In genomic region chr15:31372635-31373091, GRCh38 we compare ENCODE assay signal across 8 cellular contexts. TPM values are rescaled to one million over a fixed set of nuclear protein-coding genes. Genes with fewer than 3 reads are reported as not detected.
A peak's percentile ranks its signal among the peaks of the same experiment; 100 is the strongest.
DNase-seq lines count a peak whose midpoint lies in the region; ATAC-seq and TF ChIP-seq lines count a peak whose summit lies in the region.

No MANE protein-coding gene starts in this region.

- H3K9me3 ChIP-seq in gastrocnemius medialis = no peaks in the 10 kb centered on the region

- ATAC-seq in GM23338 (peak; percentile 85), left ventricle myocardium superior (peak; percentile 80), gastrocnemius medialis (peak; percentile 68 to 73), GM19452 (IDR thresholded peaks at IDR 0.05; ENCODE audit: unreplicated experiment) (no peak), HG02623 (IDR thresholded peaks at IDR 0.05; ENCODE audit: unreplicated experiment) (no peak)
- no peak for ATAC-seq in activated CD8-positive, alpha-beta T cell treated with anti-CD3 and anti-CD28 coated beads for 36 hours

- H3K4me1 ChIP-seq in GM23338 (ENCODE audit: insufficient read depth) = peaks cover 49% of the 10 kb centered on the region
- H3K4me1 ChIP-seq in gastrocnemius medialis = peaks cover 72 to 75% of the 10 kb centered on the region in 2 donors

- H2AFZ ChIP-seq in GM23338 = no peak overlapping the region

- peaks cover 4% of the 10 kb centered on the region; the same call in 1 of the 2 replicates for H4K20me1 ChIP-seq in GM23338 (replicated peaks; ENCODE audit: insufficient read depth)

- in situ Hi-C loops in gastrocnemius medialis (cut with MboI; ENCODE audit: low sequenced_read_pairs in 4 of 4) = loop anchor here in 2 of 4 donors (25.0 kb wide), 2 partner anchors 385 to 410 kb away; partner anchors contain the start of gene MTMR10 (in 1 of the 2)

- peak overlapping the region; percentile 67 for H3K4me2 ChIP-seq in GM23338

- intact Hi-C loops in activated CD8-positive, alpha-beta T cell treated with anti-CD3 and anti-CD28 coated beads for 36 hours (cut with micrococcal nuclease) = no loop called here
- intact Hi-C loops in left ventricle myocardium superior (cut with micrococcal nuclease) (no loop called here), gastrocnemius medialis (cut with DNase I; ENCODE audit: low total_unique reads) (no loop called here)
- intact Hi-C loops in activated T-helper 1 cell treated with anti-CD3 and anti-CD28 coated beads, Interleukin-12 subunit alpha, Interleukin-12 subunit beta, Interleukin-2, Interleukin-4 antibody, amounts not matched to agents 30 ng/mL and 10 ng/mL and 1 ng/mL, durations not matched to agents 14 hours and 24 hours and 36 hours (cut with micrococcal nuclease) = no loop called here

- H3K36me3 Mint-ChIP-seq in GM23338 (ENCODE audit: low read depth) = peaks cover 7% of the 10 kb centered on the region; the same call in 1 of the 3 replicates
- H3K36me3 Mint-ChIP-seq in activated CD8-positive, alpha-beta T cell treated with anti-CD3 and anti-CD28 coated beads for 36 hours (ENCODE audit: low read depth) = peaks cover 62% of the 10 kb centered on the region
- H3K36me3 Mint-ChIP-seq in activated T-helper 1 cell treated with anti-CD3 and anti-CD28 coated beads, Interleukin-12 subunit alpha, Interleukin-12 subunit beta, Interleukin-2, Interleukin-4 antibody, amounts not matched to agents 30 ng/mL and 10 ng/mL and 1 ng/mL, durations not matched to agents 14 hours and 24 hours and 36 hours (ENCODE audit: low read depth) = peaks cover 37% of the 10 kb centered on the region

- CTCF ChIA-PET in activated CD8-positive, alpha-beta T cell treated with anti-CD3 and anti-CD28 coated beads for 36 hours (lab: Charles Lee) = no interaction called here

- H3K79me2 ChIP-seq in GM23338 (replicated peaks; ENCODE audit: insufficient read depth) = peaks cover 35% of the 10 kb centered on the region

- POLR2A ChIA-PET in activated CD8-positive, alpha-beta T cell treated with anti-CD3 and anti-CD28 coated beads for 36 hours (lab: Charles Lee) = interaction anchor here (0.9 to 1.5 kb wide), 3 partner anchors 16 to 118 kb away, joined by 3 to 5 read pairs (median 4); no protein-coding TSS in a partner anchor

- H3K4me1 Mint-ChIP-seq in GM23338 = peaks cover 65% of the 10 kb centered on the region
- peaks cover 88% of the 10 kb centered on the region for H3K4me1 Mint-ChIP-seq in activated CD8-positive, alpha-beta T cell treated with anti-CD3 and anti-CD28 coated beads for 36 hours (ENCODE audit: low read depth)
- peaks cover 53% of the 10 kb centered on the region for H3K4me1 Mint-ChIP-seq in activated T-helper 1 cell treated with anti-CD3 and anti-CD28 coated beads, Interleukin-12 subunit alpha, Interleukin-12 subunit beta, Interleukin-2, Interleukin-4 antibody, amounts not matched to agents 30 ng/mL and 10 ng/mL and 1 ng/mL, durations not matched to agents 14 hours and 24 hours and 36 hours (ENCODE audit: low read depth)

- no peaks in the 10 kb centered on the region; the same call in 2 of the 3 replicates for H3K9me3 Mint-ChIP-seq in GM23338
- peaks cover 3% of the 10 kb centered on the region for H3K9me3 Mint-ChIP-seq in activated CD8-positive, alpha-beta T cell treated with anti-CD3 and anti-CD28 coated beads for 36 hours
- no peaks in the 10 kb centered on the region for H3K9me3 Mint-ChIP-seq in activated T-helper 1 cell treated with anti-CD3 and anti-CD28 coated beads, Interleukin-12 subunit alpha, Interleukin-12 subunit beta, Interleukin-2, Interleukin-4 antibody, amounts not matched to agents 30 ng/mL and 10 ng/mL and 1 ng/mL, durations not matched to agents 14 hours and 24 hours and 36 hours

- no peaks in the 10 kb centered on the region for H3K9me2 ChIP-seq in GM23338 (ENCODE audit: insufficient read depth)

- peak overlapping the region; percentile 81; the same call in 1 of the 2 replicates for H3K27ac Mint-ChIP-seq in GM23338
- peak overlapping the region; percentile 74 for H3K27ac Mint-ChIP-seq in activated CD8-positive, alpha-beta T cell treated with anti-CD3 and anti-CD28 coated beads for 36 hours
- H3K27ac Mint-ChIP-seq in activated T-helper 1 cell treated with anti-CD3 and anti-CD28 coated beads, Interleukin-12 subunit alpha, Interleukin-12 subunit beta, Interleukin-2, Interleukin-4 antibody, amounts not matched to agents 30 ng/mL and 10 ng/mL and 1 ng/mL, durations not matched to agents 14 hours and 24 hours and 36 hours = no peak overlapping the region

- H3K27me3 Mint-ChIP-seq in GM23338 (ENCODE audit: insufficient read depth, low read depth, poor library complexity) = peaks cover 6% of the 10 kb centered on the region
- no peaks in the 10 kb centered on the region for H3K27me3 Mint-ChIP-seq in activated CD8-positive, alpha-beta T cell treated with anti-CD3 and anti-CD28 coated beads for 36 hours
- no peaks in the 10 kb centered on the region for H3K27me3 Mint-ChIP-seq in activated T-helper 1 cell treated with anti-CD3 and anti-CD28 coated beads, Interleukin-12 subunit alpha, Interleukin-12 subunit beta, Interleukin-2, Interleukin-4 antibody, amounts not matched to agents 30 ng/mL and 10 ng/mL and 1 ng/mL, durations not matched to agents 14 hours and 24 hours and 36 hours (ENCODE audit: insufficient read depth)

- H3F3A ChIP-seq in GM23338 (replicated peaks; ENCODE audit: low read depth) = no peaks in the 10 kb centered on the region

- H3K4me3 ChIP-seq in GM23338 = no peak overlapping the region; the same call in 1 of the 2 replicates
- no peak overlapping the region for H3K4me3 ChIP-seq in gastrocnemius medialis

- DNase-seq in GM23338 (ENCODE audit: low spot score) (peak; percentile 91), left ventricle myocardium superior (peak; percentile 92), gastrocnemius medialis (peak; percentile 47 to 86), NCI-H1436 (lab: John Stamatoyannopoulos, UW) (no peak)
- DNase-seq in activated CD8-positive, alpha-beta T cell treated with anti-CD3 and anti-CD28 coated beads for 36 hours = no peak
- DNase-seq in activated T-helper 1 cell treated with anti-CD3 and anti-CD28 coated beads, Interleukin-12 subunit alpha, Interleukin-12 subunit beta, Interleukin-2, Interleukin-4 antibody, amounts not matched to agents 30 ng/mL and 10 ng/mL and 1 ng/mL, durations not matched to agents 14 hours and 24 hours and 36 hours (ENCODE audit: low spot score) = no peak

- TF ChIP-seq CTCF in GM23338 (conservative IDR thresholded peaks at IDR 0.05; ENCODE audit: low read depth in 2 of 2) (no peak), gastrocnemius medialis (IDR thresholded peaks at IDR 0.05 in 4 of 5, conservative IDR thresholded peaks at IDR 0.05 in 1 of 5) (no peak)
- no peak for TF ChIP-seq CTCF in activated CD8-positive, alpha-beta T cell treated with anti-CD3 and anti-CD28 coated beads for 36 hours (IDR thresholded peaks at IDR 0.05)

- H3K27me3 ChIP-seq in GM23338 (ENCODE audit: insufficient read depth) = no peaks in the 10 kb centered on the region
- H3K27me3 ChIP-seq in gastrocnemius medialis = no peaks in the 10 kb centered on the region

- H3K36me3 ChIP-seq in GM23338 (ENCODE audit: insufficient read depth) = no peaks in the 10 kb centered on the region
- H3K36me3 ChIP-seq in gastrocnemius medialis = peaks cover 0 to 15% of the 10 kb centered on the region in 2 donors

- H3K27ac ChIP-seq in GM23338 (ENCODE audit: low read depth) (peak overlapping the region; percentile 42; the same call in 1 of the 2 replicates), gastrocnemius medialis (peak overlapping the region; percentile 95 to 100 (median 97))

- TF ChIP-seq POLR2A in gastrocnemius medialis (IDR thresholded peaks at IDR 0.05) = peak; percentile 16 to 22

- peak overlapping the region; percentile 32; the same call in 1 of the 3 replicates for H3K4me3 Mint-ChIP-seq in GM23338
- no peak overlapping the region for H3K4me3 Mint-ChIP-seq in activated CD8-positive, alpha-beta T cell treated with anti-CD3 and anti-CD28 coated beads for 36 hours
- H3K4me3 Mint-ChIP-seq in activated T-helper 1 cell treated with anti-CD3 and anti-CD28 coated beads, Interleukin-12 subunit alpha, Interleukin-12 subunit beta, Interleukin-2, Interleukin-4 antibody, amounts not matched to agents 30 ng/mL and 10 ng/mL and 1 ng/mL, durations not matched to agents 14 hours and 24 hours and 36 hours = no peak overlapping the region

TF ChIP-seq in GM23338, 12 proteins besides CTCF, POLR2A, EP300 and RAD21 (continues in another document):
- TF ChIP-seq ZNF331 (CRISPR knock-in tag; IDR thresholded peaks at IDR 0.05; ENCODE audit: low read depth) (no peak), EZH2 (IDR thresholded peaks at IDR 0.05; ENCODE audit: low read depth, unreplicated experiment) (no peak), REST (IDR thresholded peaks at IDR 0.05; ENCODE audit: unreplicated experiment) (no peak)

RNA-seq across cellular contexts. Expression of gene KLF13, which starts 46.0 kb away (rescaled TPM):
- 21.5 and 23.5 TPM in 2 replicates for total RNA-seq in GM23338 (2014; rRNA removed; shearing (Covaris generic))
- 28.6 and 35.7 TPM in 2 replicates for polyA plus RNA-seq in GM23338 (2016; fragmentation: Nextera tagmentation; extraction: Ambion mirVana)
- total RNA-seq in activated CD8-positive, alpha-beta T cell treated with anti-CD3 and anti-CD28 coated beads for 36 hours = 100 to 1,000 TPM; 163 to 175 TPM
- total RNA-seq in left ventricle myocardium superior (85.3 TPM), gastrocnemius medialis (10 to 100 TPM; 18.3 to 50.2 (median 32.9) TPM)
- total RNA-seq in activated T-helper 1 cell treated with anti-CD3 and anti-CD28 coated beads, Interleukin-12 subunit alpha, Interleukin-12 subunit beta, Interleukin-2, Interleukin-4 antibody, amounts not matched to agents 30 ng/mL and 10 ng/mL and 1 ng/mL, durations not matched to agents 14 hours and 24 hours and 36 hours = 129 and 137 TPM in 2 replicates

Comparison
In these comparisons a context has a peak if more than half of its experiments do, and no peak if none do; other contexts are left out.
1. ATAC-seq: peak in GM23338 (single experiment), left ventricle myocardium superior (single experiment) and gastrocnemius medialis (2 of 2); none in activated CD8-positive, alpha-beta T cell treated with anti-CD3 and anti-CD28 coated beads for 36 hours (single experiment), GM19452 (single experiment) and HG02623 (single experiment).
2. DNase-seq: peak in GM23338 (single experiment), left ventricle myocardium superior (single experiment) and gastrocnemius medialis (2 of 2); none in activated CD8-positive, alpha-beta T cell treated with anti-CD3 and anti-CD28 coated beads for 36 hours (single experiment), NCI-H1436 (single experiment) and activated T-helper 1 cell treated with anti-CD3 and anti-CD28 coated beads, Interleukin-12 subunit alpha, Interleukin-12 subunit beta, Interleukin-2, Interleukin-4 antibody, amounts not matched to agents 30 ng/mL and 10 ng/mL and 1 ng/mL, durations not matched to agents 14 hours and 24 hours and 36 hours (single experiment).